In genomic region chr5:167642779-167643517, GRCh38 we compare ENCODE assay signal across 11 cellular contexts.
DNase-seq lines count a peak whose midpoint lies in the region; ATAC-seq, FAIRE-seq and TF ChIP-seq lines count a peak whose summit lies in the region.
"Had no signal": no experiment of that assay in that cellular context is flagged by ENCODE, and none has a peak within 500 bp of the region (broad histone marks: within the 10 kb centered on the region; RNA-seq: fewer than 3 reads in every experiment).

No MANE protein-coding gene starts in this region.

- intact Hi-C loops in left lung (cut with DNase I) (no loop called here), left colon (cut with DNase I, micrococcal nuclease) (no loop called here)

- DNase-seq in AG08396 (ENCODE audit: low spot score), result peak; percentile 21
- DNase-seq in HTR-8/SVneo (ENCODE audit: insufficient read length, low spot score), result peak; percentile 46
- peak; percentile 97 for DNase-seq in astrocyte of the spinal cord (ENCODE audit: low read depth, low spot score)
- no peak for DNase-seq in left lung
- no peak for DNase-seq in left colon
- DNase-seq in DMS114 treated with DMSO at 0.1 percent for 48 hours (lab: John Stamatoyannopoulos, UW; ENCODE audit: unreplicated experiment), result no peak
- no peak for DNase-seq in NAMALWA (ENCODE audit: low spot score)
- DNase-seq: amygdala; CD4-positive, CD25-positive, alpha-beta regulatory T cell had no signal

- TF ChIP-seq CTCF in astrocyte of the spinal cord (IDR thresholded peaks at IDR 0.05; ENCODE audit: low read depth, low read length), result no peak
- no peak for TF ChIP-seq CTCF in left lung (IDR thresholded peaks at IDR 0.05)

- no peaks in the 10 kb centered on the region for H3K9me3 ChIP-seq in left lung

- H3K36me3 ChIP-seq in left lung, result no peaks in the 10 kb centered on the region

- H3K4me3 ChIP-seq in astrocyte of the spinal cord (ENCODE audit: low read depth, low read length) (no peak overlapping the region), left lung (no peak overlapping the region)

- H3K27me3 ChIP-seq in left lung, result no peaks in the 10 kb centered on the region

- FAIRE-seq in HTR-8/SVneo (lab: Jason Lieb, UNC), result peak; percentile 62
- FAIRE-seq: endometrium had no signal

- no peaks in the 10 kb centered on the region for H3K4me1 ChIP-seq in left lung

- ATAC-seq in left lung, result peak; percentile 32
- ATAC-seq in left colon, result no peak
- ATAC-seq in HG02588 (IDR thresholded peaks at IDR 0.05; ENCODE audit: unreplicated experiment), result no peak

- no peak overlapping the region for H3K27ac ChIP-seq in left lung

- in situ Hi-C loops in astrocyte of the spinal cord (cut with HindIII; ENCODE audit: low sequenced_read_pairs), result no loop called here

Comparison
In these comparisons a context has a peak if more than half of its experiments do, and no peak if none do; other contexts are left out.
1. DNase-seq: peak in AG08396 (single experiment), HTR-8/SVneo (single experiment) and astrocyte of the spinal cord (single experiment); none in left lung (0 of 2), left colon (0 of 2), DMS114 treated with DMSO at 0.1 percent for 48 hours (single experiment) and NAMALWA (single experiment).